11 cellular contexts compared by ENCODE assay signal in the genomic region with DNA sequence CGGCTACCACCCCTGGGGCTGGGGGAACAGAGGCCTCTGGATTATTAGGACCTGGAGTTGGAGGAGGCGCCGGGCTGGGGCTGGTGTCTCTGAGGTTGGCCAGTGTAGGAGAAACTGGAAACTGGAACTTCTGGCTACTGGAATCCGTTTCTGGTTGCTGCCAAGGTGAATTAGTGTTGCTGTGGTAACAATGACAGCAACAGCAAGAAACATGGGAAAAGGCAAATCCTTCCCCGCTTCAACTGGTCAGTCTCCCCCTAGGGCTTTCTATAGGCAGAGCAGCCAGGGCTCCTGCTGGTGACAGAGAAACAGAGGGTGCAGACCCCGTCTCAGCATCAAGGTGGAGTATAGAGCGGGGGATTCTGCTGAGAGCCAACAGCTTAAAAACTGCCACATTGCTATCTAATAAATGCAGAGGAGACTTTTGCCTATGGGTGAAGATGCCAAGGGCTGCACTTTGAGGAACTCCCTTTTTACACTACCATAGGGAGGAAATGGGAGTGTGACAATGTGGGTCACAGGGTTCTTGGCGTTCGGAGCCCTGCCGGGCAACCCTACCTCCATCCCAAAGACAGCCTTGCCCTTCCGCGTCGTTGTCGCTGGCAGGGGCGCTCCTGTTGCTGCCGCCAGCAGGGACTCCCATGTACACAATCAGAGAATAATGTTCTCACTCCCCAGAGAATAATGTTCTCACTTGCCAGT.
A peak's percentile ranks its signal among the peaks of the same experiment; 100 is the strongest.
DNase-seq lines count a peak whose midpoint lies in the region; ATAC-seq, FAIRE-seq and TF ChIP-seq lines count a peak whose summit lies in the region.
"Had no signal": no experiment of that assay in that cellular context is flagged by ENCODE, and none has a peak within 500 bp of the region (broad histone marks: within the 10 kb centered on the region; RNA-seq: fewer than 3 reads in every experiment).

No MANE protein-coding gene starts in this region.

- no peak overlapping the region for H3K4me3 ChIP-seq in astrocyte of the spinal cord (ENCODE audit: low read depth, low read length)
- no peak overlapping the region for H3K4me3 ChIP-seq in keratinocyte (ENCODE audit: control insufficient read depth in 2 of 3, extremely low read depth in 1 of 3, insufficient read depth in 2 of 3, low read depth in 1 of 3, low read length in 3 of 3)

- TF ChIP-seq CTCF in astrocyte of the spinal cord (IDR thresholded peaks at IDR 0.05; ENCODE audit: low read depth, low read length) (peak; percentile 59), keratinocyte (optimal IDR thresholded peaks at IDR 0.05 in 1 of 3, IDR thresholded peaks at IDR 0.05 in 1 of 3, conservative IDR thresholded peaks at IDR 0.05 in 1 of 3; ENCODE audit: extremely low read depth in 1 of 3, insufficient read depth in 2 of 3, low read length in 3 of 3) (peak; percentile 21 to 23 (median 22)), GM13977 (IDR thresholded peaks at IDR 0.05; ENCODE audit: extremely low read depth, insufficient read depth, missing control alignments) (no peak)

- H2AFZ ChIP-seq in keratinocyte (ENCODE audit: control insufficient read depth, low read length) = peak overlapping the region; percentile 16

- H3K36me3 ChIP-seq in keratinocyte (ENCODE audit: control insufficient read depth in 2 of 2, extremely low read depth in 1 of 2, insufficient read depth in 2 of 2, low read length in 2 of 2) = no peaks in the 10 kb centered on the region

- FAIRE-seq in keratinocyte (lab: Jason Lieb, UNC) = no peak
- FAIRE-seq: islet of Langerhans had no signal

- H3K4me2 ChIP-seq in keratinocyte (ENCODE audit: control insufficient read depth, extremely low read depth, insufficient read depth, low read depth, low read length) = peak overlapping the region; percentile 12

- in situ Hi-C loops in KBM-7 (cut with MboI; ENCODE audit: low pct_unique_long_range_greater_than_20kb, low sequenced_read_pairs) = no loop called here
- in situ Hi-C loops in astrocyte of the spinal cord (cut with HindIII; ENCODE audit: low sequenced_read_pairs) = no loop called here
- in situ Hi-C loops in GM13977 (cut with MboI; ENCODE audit: low pct_unique_long_range_greater_than_20kb, low sequenced_read_pairs, unreplicated experiment) = no loop called here

- H3K4me1 ChIP-seq in keratinocyte (ENCODE audit: control insufficient read depth, extremely low read depth, insufficient read depth, low read length) = no peaks in the 10 kb centered on the region

- no peak for ATAC-seq in GM18520 (IDR thresholded peaks at IDR 0.05; ENCODE audit: unreplicated experiment)
- no peak for ATAC-seq in HG03565 (IDR thresholded peaks at IDR 0.05; ENCODE audit: unreplicated experiment)

- peaks cover 15% of the 10 kb centered on the region for H3K27me3 ChIP-seq in keratinocyte (ENCODE audit: control insufficient read depth, extremely low read depth, insufficient read depth, low read length)

- H3K27ac ChIP-seq in keratinocyte (ENCODE audit: control insufficient read depth, insufficient read depth, low read length) = no peak overlapping the region

- H3K9ac ChIP-seq in keratinocyte (ENCODE audit: control insufficient read depth, extremely low read depth, insufficient read depth, low read length) = no peak overlapping the region

- DNase-seq in AG08395 (ENCODE audit: low spot score) (peak; percentile 82), KBM-7 (peak; percentile 35), astrocyte of the spinal cord (ENCODE audit: low read depth, low spot score) (peak; percentile 73), keratinocyte (ENCODE audit: low read depth, low spot score) (no peak), GM13977 (ENCODE audit: low spot score) (no peak)
- no peak for DNase-seq in stimulated activated CD4-positive, alpha-beta T cell treated with anti-CD3 and anti-CD28 coated beads, Interleukin-12 subunit alpha, Interleukin-12 subunit beta, amount 100 ng/mL, for 4 hours
- DNase-seq: activated CD4-positive, alpha-beta T cell treated with anti-CD3 and anti-CD28 coated beads, Interleukin-2, amount 10 ng/mL, durations not matched to agents 24 days and 14 days; stimulated activated naive CD4-positive, alpha-beta T cell treated with Interleukin-2 at 50 U/mL for 16 hours had no signal

- no peaks in the 10 kb centered on the region for H4K20me1 ChIP-seq in keratinocyte (ENCODE audit: control insufficient read depth, extremely low read depth, insufficient read depth, low read length)

- dilution Hi-C loops in keratinocyte (cut with MboI; ENCODE audit: extremely low pct_ligation_motif_present, low sequenced_read_pairs) = no loop called here

- no peaks in the 10 kb centered on the region for H3K9me3 ChIP-seq in keratinocyte (ENCODE audit: control insufficient read depth, low read depth, low read length)

- H3K79me2 ChIP-seq in keratinocyte (ENCODE audit: control insufficient read depth, insufficient read depth, low read length) = no peaks in the 10 kb centered on the region

- no peaks in the 10 kb centered on the region for H3K9me1 ChIP-seq in keratinocyte (ENCODE audit: control insufficient read depth, extremely low read depth, insufficient read depth, low read length)

Comparison
In these comparisons a context has a peak if more than half of its experiments do, and no peak if none do; other contexts are left out.
1. DNase-seq: peak in AG08395 (single experiment), KBM-7 (single experiment) and astrocyte of the spinal cord (single experiment); none in keratinocyte (single experiment), stimulated activated CD4-positive, alpha-beta T cell treated with anti-CD3 and anti-CD28 coated beads, Interleukin-12 subunit alpha, Interleukin-12 subunit beta, amount 100 ng/mL, for 4 hours (single experiment) and GM13977 (single experiment).